In genomic region chr2:210002158-210003157, GRCh38 we compare ENCODE assay signal across 8 cellular contexts. TPM values are rescaled to one million over a fixed set of nuclear protein-coding genes. Genes with fewer than 3 reads are reported as not detected.
DNase-seq lines count a peak whose midpoint lies in the region; ATAC-seq and TF ChIP-seq lines count a peak whose summit lies in the region.

RPE (plus strand) TSS chr2:210002638; CDS start chr2:210002662, 24 bp downstream.

- intact Hi-C loops in naive thymus-derived CD4-positive, alpha-beta T cell (cut with micrococcal nuclease) = loop anchor here (1.0 to 5.0 kb wide), 8 partner anchors 16 to 1975 kb away; partner anchors contain the start of genes LANCL1 (in 2 of the 2), PIKFYVE (in 1 of the 2) and PLEKHM3 (in 1 of the 2)

- peak within 1 kb of the TSS; percentile 97 for H3K4me3 Mint-ChIP-seq in activated T-helper 17 cell treated with anti-CD3 and anti-CD28 coated beads, Interleukin-2, amount 50 U/mL, for 72 hours
- H3K4me3 Mint-ChIP-seq in naive thymus-derived CD4-positive, alpha-beta T cell = peak within 1 kb of the TSS; percentile 88 to 97 (median 95)
- H3K4me3 Mint-ChIP-seq in stimulated activated naive B cell treated with anti-CD40 and anti-IgM and Interleukin-4, amounts not matched to agents 10 μg/mL and 1 μg/mL and 100 μg/mL, for 72 hours = peak within 1 kb of the TSS; percentile 85 to 98

- CTCF ChIA-PET in RWPE1 (lab: Yijun Ruan, JAX) = interaction anchor here (0.6 to 0.7 kb wide), 2 partner anchors 8 to 153 kb away, joined by 3 to 4 read pairs; no protein-coding TSS in a partner anchor
- CTCF ChIA-PET in naive thymus-derived CD4-positive, alpha-beta T cell (lab: Charles Lee) = interaction anchor here (0.8 kb wide), 1 partner anchor 12 kb away, joined by 3 read pairs; no protein-coding TSS in a partner anchor

- H3K27me3 ChIP-seq in fibroblast of lung (ENCODE audit: control insufficient read depth, insufficient read depth, low read length) = no peaks in the 10 kb centered on the region
- no peaks in the 10 kb centered on the region for H3K27me3 ChIP-seq in naive thymus-derived CD4-positive, alpha-beta T cell (ENCODE audit: control insufficient read depth in 2 of 2, insufficient read depth in 2 of 2, low read length in 2 of 2)

- no peaks in the 10 kb centered on the region for H4K20me1 ChIP-seq in fibroblast of lung (ENCODE audit: control insufficient read depth, extremely low read depth, insufficient read depth, low read length)

- H3K27ac ChIP-seq in RWPE1 (peak within 1 kb of the TSS; percentile 67), fibroblast of lung (ENCODE audit: insufficient read depth, low read length) (peak within 1 kb of the TSS; percentile 86)
- H3K27ac ChIP-seq in naive thymus-derived CD4-positive, alpha-beta T cell (ENCODE audit: low read depth, low read length) = peak within 1 kb of the TSS; percentile 81

- peak within 1 kb of the TSS; percentile 97 for H3K27ac Mint-ChIP-seq in activated T-helper 17 cell treated with anti-CD3 and anti-CD28 coated beads, Interleukin-2, amount 50 U/mL, for 72 hours
- peak within 1 kb of the TSS; percentile 85 to 99 (median 95) for H3K27ac Mint-ChIP-seq in naive thymus-derived CD4-positive, alpha-beta T cell
- peak within 1 kb of the TSS; percentile 97 for H3K27ac Mint-ChIP-seq in stimulated activated naive B cell treated with anti-CD40 and anti-IgM and Interleukin-4, amounts not matched to agents 10 μg/mL and 1 μg/mL and 100 μg/mL, for 72 hours

- H3K36me3 ChIP-seq in fibroblast of lung (ENCODE audit: control insufficient read depth, insufficient read depth, low read length) = no peaks in the 10 kb centered on the region
- peaks cover 0 to 8% (median 1%) of the 10 kb centered on the region in 3 experiments for H3K36me3 ChIP-seq in naive thymus-derived CD4-positive, alpha-beta T cell (ENCODE audit: control insufficient read depth in 2 of 3, insufficient read depth in 3 of 3, low read length in 3 of 3)

- H3K4me3 ChIP-seq in LNCaP clone FGC (ENCODE audit: low read depth, low read length) (peak within 1 kb of the TSS; percentile 98), fibroblast of lung (replicated peaks in 1 of 4; ENCODE audit: control extremely low read depth in 1 of 4, insufficient read depth in 1 of 4, low read depth in 3 of 4, low read length in 4 of 4) (peak within 1 kb of the TSS; percentile 69 to 100 (median 80))
- H3K4me3 ChIP-seq in naive thymus-derived CD4-positive, alpha-beta T cell (ENCODE audit: low read length) = peak within 1 kb of the TSS; percentile 98

- POLR2A ChIA-PET in RWPE1 (lab: Yijun Ruan, JAX; ENCODE audit: low non-redundant PET) = no interaction called here
- POLR2A ChIA-PET in naive thymus-derived CD4-positive, alpha-beta T cell (lab: Charles Lee) = interaction anchor here (1.0 kb wide), 1 partner anchor 10 kb away, joined by 4 read pairs; no protein-coding TSS in a partner anchor

- H3K9me3 Mint-ChIP-seq in activated T-helper 17 cell treated with anti-CD3 and anti-CD28 coated beads, Interleukin-2, amount 50 U/mL, for 72 hours = no peaks in the 10 kb centered on the region
- peaks cover 0 to 6% (median 0%) of the 10 kb centered on the region in 11 donors for H3K9me3 Mint-ChIP-seq in naive thymus-derived CD4-positive, alpha-beta T cell
- peaks cover 0 to 2% of the 10 kb centered on the region in 2 donors for H3K9me3 Mint-ChIP-seq in stimulated activated naive B cell treated with anti-CD40 and anti-IgM and Interleukin-4, amounts not matched to agents 10 μg/mL and 1 μg/mL and 100 μg/mL, for 72 hours

- H3K9me3 ChIP-seq in fibroblast of lung (ENCODE audit: control insufficient read depth, insufficient read depth, low read depth, low read length) = no peaks in the 10 kb centered on the region
- H3K9me3 ChIP-seq in naive thymus-derived CD4-positive, alpha-beta T cell (ENCODE audit: control insufficient read depth in 2 of 3, low read length in 3 of 3) = no peaks in the 10 kb centered on the region

- peaks cover 34% of the 10 kb centered on the region for H3K4me1 Mint-ChIP-seq in activated T-helper 17 cell treated with anti-CD3 and anti-CD28 coated beads, Interleukin-2, amount 50 U/mL, for 72 hours
- peaks cover 42 to 81% (median 64%) of the 10 kb centered on the region in 7 donors for H3K4me1 Mint-ChIP-seq in naive thymus-derived CD4-positive, alpha-beta T cell
- H3K4me1 Mint-ChIP-seq in stimulated activated naive B cell treated with anti-CD40 and anti-IgM and Interleukin-4, amounts not matched to agents 10 μg/mL and 1 μg/mL and 100 μg/mL, for 72 hours = peaks cover 24 to 46% of the 10 kb centered on the region in 2 donors

- peak within 1 kb of the TSS; percentile 95 for H3K4me2 ChIP-seq in fibroblast of lung (ENCODE audit: extremely low read depth, insufficient read depth, low read length)

- DNase-seq in Daoy (ENCODE audit: low read depth) = peak; percentile 96
- DNase-seq in GOT3 (lab: John Stamatoyannopoulos, UW) = peak; percentile 75
- DNase-seq in LNCaP clone FGC (ENCODE audit: low read depth) = peak; percentile 73
- DNase-seq in RWPE1 (ENCODE audit: low spot score) = peak; percentile 94
- peak; percentile 90 to 91 for DNase-seq in fibroblast of lung (ENCODE audit: low read depth in 2 of 2)
- DNase-seq in naive thymus-derived CD4-positive, alpha-beta T cell = peak; percentile 93 to 97 (median 96)
- peak; percentile 94 for DNase-seq in stimulated activated naive B cell treated with anti-CD40 and anti-IgM and Interleukin-4, amounts not matched to agents 10 μg/mL and 1 μg/mL and 100 μg/mL, for 72 hours

- peak; percentile 100 for ATAC-seq in activated T-helper 17 cell treated with anti-CD3 and anti-CD28 coated beads, Interleukin-2, amount 50 U/mL, for 72 hours (replicated peaks)
- ATAC-seq in naive thymus-derived CD4-positive, alpha-beta T cell = peak; percentile 100
- peak; percentile 98 to 99 for ATAC-seq in stimulated activated naive B cell treated with anti-CD40 and anti-IgM and Interleukin-4, amounts not matched to agents 10 μg/mL and 1 μg/mL and 100 μg/mL, for 72 hours (replicated peaks)

- H3K9ac ChIP-seq in fibroblast of lung (ENCODE audit: insufficient read depth, low read length) = peak within 1 kb of the TSS; percentile 70

- H3K36me3 Mint-ChIP-seq in activated T-helper 17 cell treated with anti-CD3 and anti-CD28 coated beads, Interleukin-2, amount 50 U/mL, for 72 hours (ENCODE audit: low read depth) = peaks cover 35% of the 10 kb centered on the region
- peaks cover 0 to 14% (median 5%) of the 10 kb centered on the region in 5 donors for H3K36me3 Mint-ChIP-seq in naive thymus-derived CD4-positive, alpha-beta T cell
- peaks cover 7 to 24% of the 10 kb centered on the region in 2 donors for H3K36me3 Mint-ChIP-seq in stimulated activated naive B cell treated with anti-CD40 and anti-IgM and Interleukin-4, amounts not matched to agents 10 μg/mL and 1 μg/mL and 100 μg/mL, for 72 hours

- H3K27me3 Mint-ChIP-seq in activated T-helper 17 cell treated with anti-CD3 and anti-CD28 coated beads, Interleukin-2, amount 50 U/mL, for 72 hours = no peaks in the 10 kb centered on the region
- no peaks in the 10 kb centered on the region for H3K27me3 Mint-ChIP-seq in naive thymus-derived CD4-positive, alpha-beta T cell
- H3K27me3 Mint-ChIP-seq in stimulated activated naive B cell treated with anti-CD40 and anti-IgM and Interleukin-4, amounts not matched to agents 10 μg/mL and 1 μg/mL and 100 μg/mL, for 72 hours = no peaks in the 10 kb centered on the region

- H2AFZ ChIP-seq in fibroblast of lung (ENCODE audit: low read length) = peak within 1 kb of the TSS; percentile 95

- peaks cover 2% of the 10 kb centered on the region for H3K4me1 ChIP-seq in fibroblast of lung (ENCODE audit: control insufficient read depth, extremely low read depth, insufficient read depth, low read length)
- H3K4me1 ChIP-seq in naive thymus-derived CD4-positive, alpha-beta T cell (ENCODE audit: control insufficient read depth in 2 of 2, insufficient read depth in 2 of 2, low read length in 2 of 2) = peaks cover 20 to 34% of the 10 kb centered on the region in 2 donors

- TF ChIP-seq CTCF in LNCaP clone FGC (IDR thresholded peaks at IDR 0.05; ENCODE audit: control insufficient read depth, extremely low read depth, insufficient read depth) (no peak), RWPE1 (conservative IDR thresholded peaks at IDR 0.05; ENCODE audit: low read depth) (no peak), fibroblast of lung (conservative IDR thresholded peaks at IDR 0.05 in 1 of 2, IDR thresholded peaks at IDR 0.05 in 1 of 2; ENCODE audit: low read depth in 1 of 2, low read length in 2 of 2) (no peak)

- peaks cover 50% of the 10 kb centered on the region for H3K79me2 ChIP-seq in fibroblast of lung (ENCODE audit: control insufficient read depth, insufficient read depth, low read length)

RNA-seq across cellular contexts. Expression of gene RPE, which starts in this region (rescaled TPM):
- 109 and 174 TPM in 2 replicates for total RNA-seq in Daoy (2014; rRNA removed; shearing (Covaris generic))
- total RNA-seq in activated T-helper 17 cell treated with anti-CD3 and anti-CD28 coated beads, Interleukin-2, amount 50 U/mL, for 72 hours = 10 to 100 TPM; 33.9 to 61.9 TPM
- 69.9 and 81.3 TPM in 2 replicates for total RNA-seq in fibroblast of lung
- 71.2 and 75.1 TPM in 2 replicates for polyA plus RNA-seq in fibroblast of lung
- polyA plus RNA-seq in fibroblast of lung (2012) = 49.8 and 55.4 TPM in 2 replicates
- polyA minus RNA-seq in fibroblast of lung (ENCODE audit: low replicate concordance) = 66.0 and 69.3 TPM in 2 replicates
- 10 to 100 TPM; 15.9 to 47.3 (median 40.8) TPM for total RNA-seq in naive thymus-derived CD4-positive, alpha-beta T cell
- 10 to 100 TPM; 21.1 to 23.7 TPM for polyA plus RNA-seq in naive thymus-derived CD4-positive, alpha-beta T cell

Comparison
In these comparisons a context has a peak if more than half of its experiments do, and no peak if none do; other contexts are left out.
1. Peak in every context shown above with its lines: DNase-seq, ATAC-seq, H3K4me3 ChIP-seq and H3K27ac ChIP-seq.